ENCODE assay signal across 8 cellular contexts in genomic region chr4:107736924-107737448, GRCh38. TPM values are rescaled to one million over a fixed set of nuclear protein-coding genes. Genes with fewer than 3 reads are reported as not detected.
DNase-seq lines count a peak whose midpoint lies in the region; ATAC-seq and TF ChIP-seq lines count a peak whose summit lies in the region.

No MANE protein-coding gene starts in this region.

- H2AFZ ChIP-seq in neural cell (ENCODE audit: low read depth, low read length), result no peak overlapping the region

- no peaks in the 10 kb centered on the region for H4K20me1 ChIP-seq in neural cell (ENCODE audit: insufficient read depth)

- no peaks in the 10 kb centered on the region for H3K27me3 Mint-ChIP-seq in activated CD4-positive, alpha-beta memory T cell treated with anti-CD3 and anti-CD28 coated beads for 36 hours
- peaks cover 16% of the 10 kb centered on the region for H3K27me3 Mint-ChIP-seq in activated T-helper 2 cell treated with anti-CD3 and anti-CD28 coated beads, Interferon-gamma antibody, Interleukin-2, Interleukin-4, amounts not matched to agents 10 μg/mL and 5 μg/mL and 100 μg/mL, durations not matched to agents 14 hours and 24 hours and 36 hours (ENCODE audit: low read depth)

- no peak overlapping the region for H3K27ac Mint-ChIP-seq in activated CD4-positive, alpha-beta memory T cell treated with anti-CD3 and anti-CD28 coated beads for 36 hours
- no peak overlapping the region for H3K27ac Mint-ChIP-seq in activated T-helper 2 cell treated with anti-CD3 and anti-CD28 coated beads, Interferon-gamma antibody, Interleukin-2, Interleukin-4, amounts not matched to agents 10 μg/mL and 5 μg/mL and 100 μg/mL, durations not matched to agents 14 hours and 24 hours and 36 hours

- no peaks in the 10 kb centered on the region for H3K9me3 Mint-ChIP-seq in activated CD4-positive, alpha-beta memory T cell treated with anti-CD3 and anti-CD28 coated beads for 36 hours
- no peaks in the 10 kb centered on the region for H3K9me3 Mint-ChIP-seq in activated T-helper 2 cell treated with anti-CD3 and anti-CD28 coated beads, Interferon-gamma antibody, Interleukin-2, Interleukin-4, amounts not matched to agents 10 μg/mL and 5 μg/mL and 100 μg/mL, durations not matched to agents 14 hours and 24 hours and 36 hours

- no peak overlapping the region for H3K4me2 ChIP-seq in neural cell (ENCODE audit: low read length)

- no peaks in the 10 kb centered on the region for H3K9me3 ChIP-seq in neural cell (ENCODE audit: low read length)

- no peaks in the 10 kb centered on the region for H3K27me3 ChIP-seq in neural cell (ENCODE audit: insufficient read depth, low read depth, low read length)

- H3K4me3 ChIP-seq in neural cell (ENCODE audit: low read length), result no peak overlapping the region

- H3K4me3 Mint-ChIP-seq in activated CD4-positive, alpha-beta memory T cell treated with anti-CD3 and anti-CD28 coated beads for 36 hours, result no peak overlapping the region
- H3K4me3 Mint-ChIP-seq in activated T-helper 2 cell treated with anti-CD3 and anti-CD28 coated beads, Interferon-gamma antibody, Interleukin-2, Interleukin-4, amounts not matched to agents 10 μg/mL and 5 μg/mL and 100 μg/mL, durations not matched to agents 14 hours and 24 hours and 36 hours (ENCODE audit: low read depth), result no peak overlapping the region

- DNase-seq in NCI-H460 (ENCODE audit: extremely low read depth, low read depth) (peak; percentile 25), erythroblast (lab: John Stamatoyannopoulos, UW) (peak; percentile 46 to 64)
- peak; percentile 40 for DNase-seq in activated CD4-positive, alpha-beta memory T cell treated with anti-CD3 and anti-CD28 coated beads for 36 hours
- DNase-seq in activated T-helper 2 cell treated with anti-CD3 and anti-CD28 coated beads, Interferon-gamma antibody, Interleukin-2, Interleukin-4, amounts not matched to agents 10 μg/mL and 5 μg/mL and 100 μg/mL, durations not matched to agents 14 hours and 24 hours and 36 hours (ENCODE audit: low spot score), result no peak

- H3K9me2 ChIP-seq in neural cell (ENCODE audit: insufficient read depth, low read length), result no peaks in the 10 kb centered on the region

- POLR2A ChIA-PET in activated CD4-positive, alpha-beta memory T cell treated with anti-CD3 and anti-CD28 coated beads for 36 hours (lab: Charles Lee), result no interaction called here

- H3K4me1 Mint-ChIP-seq in activated CD4-positive, alpha-beta memory T cell treated with anti-CD3 and anti-CD28 coated beads for 36 hours (ENCODE audit: low read depth), result no peaks in the 10 kb centered on the region
- no peaks in the 10 kb centered on the region for H3K4me1 Mint-ChIP-seq in activated T-helper 2 cell treated with anti-CD3 and anti-CD28 coated beads, Interferon-gamma antibody, Interleukin-2, Interleukin-4, amounts not matched to agents 10 μg/mL and 5 μg/mL and 100 μg/mL, durations not matched to agents 14 hours and 24 hours and 36 hours (ENCODE audit: low read depth)

- no peak for TF ChIP-seq EP300 in neural cell (conservative IDR thresholded peaks at IDR 0.05; ENCODE audit: poor library complexity, severe bottlenecking)

- TF ChIP-seq POLR2A in erythroblast (IDR thresholded peaks at IDR 0.05; ENCODE audit: low read length), result no peak

- H3K9ac ChIP-seq in neural cell (ENCODE audit: low read length), result no peak overlapping the region

- CTCF ChIA-PET in activated CD4-positive, alpha-beta memory T cell treated with anti-CD3 and anti-CD28 coated beads for 36 hours (lab: Charles Lee), result interaction anchor here (0.5 to 3.1 kb wide), 18 partner anchors 10 to 184 kb away, joined by 3 to 31 read pairs (median 4); partner anchors contain the start of gene PAPSS1

- ATAC-seq in GM18867 (IDR thresholded peaks at IDR 0.05; ENCODE audit: unreplicated experiment), result peak; percentile 74
- peak; percentile 66 for ATAC-seq in HG02973 (IDR thresholded peaks at IDR 0.05; ENCODE audit: unreplicated experiment)

- no peaks in the 10 kb centered on the region for H3K36me3 ChIP-seq in neural cell (ENCODE audit: insufficient read depth, low read length)

- TF ChIP-seq RAD21 in neural cell (conservative IDR thresholded peaks at IDR 0.05), result peak; percentile 73

- no peaks in the 10 kb centered on the region for H3F3A ChIP-seq in neural cell (ENCODE audit: insufficient read depth, low read length, poor library complexity, severe bottlenecking)

- H3K36me3 Mint-ChIP-seq in activated CD4-positive, alpha-beta memory T cell treated with anti-CD3 and anti-CD28 coated beads for 36 hours, result no peaks in the 10 kb centered on the region
- no peaks in the 10 kb centered on the region for H3K36me3 Mint-ChIP-seq in activated T-helper 2 cell treated with anti-CD3 and anti-CD28 coated beads, Interferon-gamma antibody, Interleukin-2, Interleukin-4, amounts not matched to agents 10 μg/mL and 5 μg/mL and 100 μg/mL, durations not matched to agents 14 hours and 24 hours and 36 hours (ENCODE audit: low read depth)

- H3K27ac ChIP-seq in C4-2B, result no peak overlapping the region
- no peak overlapping the region for H3K27ac ChIP-seq in neural cell (ENCODE audit: low read length)

- TF ChIP-seq CTCF in C4-2B (conservative IDR thresholded peaks at IDR 0.05) (peak; percentile 82), neural cell (IDR thresholded peaks at IDR 0.05; ENCODE audit: poor library complexity, severe bottlenecking) (peak; percentile 72)

- H3K79me2 ChIP-seq in neural cell (replicated peaks; ENCODE audit: insufficient read depth, low read length), result no peaks in the 10 kb centered on the region

- intact Hi-C loops in activated CD4-positive, alpha-beta memory T cell treated with anti-CD3 and anti-CD28 coated beads for 36 hours (cut with micrococcal nuclease), result loop anchor here (5.0 kb wide), 1 partner anchor 185 kb away; no protein-coding TSS in a partner anchor
- intact Hi-C loops in activated T-helper 2 cell treated with anti-CD3 and anti-CD28 coated beads, Interferon-gamma antibody, Interleukin-2, Interleukin-4, amounts not matched to agents 10 μg/mL and 5 μg/mL and 100 μg/mL, durations not matched to agents 14 hours and 24 hours and 36 hours (cut with micrococcal nuclease), result no loop called here

TF ChIP-seq in neural cell, 6 proteins besides CTCF, POLR2A, EP300 and RAD21:
- TF ChIP-seq REST (IDR thresholded peaks at IDR 0.05; ENCODE audit: borderline replicate concordance), result no peak
- TF ChIP-seq SMC3 (conservative IDR thresholded peaks at IDR 0.05; ENCODE audit: poor library complexity), result peak; percentile 69
- no peak for TF ChIP-seq POLR2AphosphoS5 (IDR thresholded peaks at IDR 0.05)

RNA-seq across cellular contexts. Expression of gene PAPSS1, which starts 17.0 kb away (rescaled TPM):
- total RNA-seq in NCI-H460 (2014; rRNA removed; shearing (Covaris generic)), result 15.2 and 17.2 TPM in 2 replicates
- polyA plus RNA-seq in NCI-H460 (2014; cell fraction: nucleus; rRNA removed), result 20.4 and 26.9 TPM in 2 replicates
- total RNA-seq in activated CD4-positive, alpha-beta memory T cell treated with anti-CD3 and anti-CD28 coated beads for 36 hours, result 10 to 100 TPM; 33.0 to 34.9 TPM
- 204 and 216 TPM in 2 replicates for polyA plus RNA-seq in neural cell
- 192 and 196 TPM in 2 replicates for polyA minus RNA-seq in neural cell
- total RNA-seq in activated T-helper 2 cell treated with anti-CD3 and anti-CD28 coated beads, Interferon-gamma antibody, Interleukin-2, Interleukin-4, amounts not matched to agents 10 μg/mL and 5 μg/mL and 100 μg/mL, durations not matched to agents 14 hours and 24 hours and 36 hours, result 36.9 TPM in 2 replicates
